In the genomic region with DNA sequence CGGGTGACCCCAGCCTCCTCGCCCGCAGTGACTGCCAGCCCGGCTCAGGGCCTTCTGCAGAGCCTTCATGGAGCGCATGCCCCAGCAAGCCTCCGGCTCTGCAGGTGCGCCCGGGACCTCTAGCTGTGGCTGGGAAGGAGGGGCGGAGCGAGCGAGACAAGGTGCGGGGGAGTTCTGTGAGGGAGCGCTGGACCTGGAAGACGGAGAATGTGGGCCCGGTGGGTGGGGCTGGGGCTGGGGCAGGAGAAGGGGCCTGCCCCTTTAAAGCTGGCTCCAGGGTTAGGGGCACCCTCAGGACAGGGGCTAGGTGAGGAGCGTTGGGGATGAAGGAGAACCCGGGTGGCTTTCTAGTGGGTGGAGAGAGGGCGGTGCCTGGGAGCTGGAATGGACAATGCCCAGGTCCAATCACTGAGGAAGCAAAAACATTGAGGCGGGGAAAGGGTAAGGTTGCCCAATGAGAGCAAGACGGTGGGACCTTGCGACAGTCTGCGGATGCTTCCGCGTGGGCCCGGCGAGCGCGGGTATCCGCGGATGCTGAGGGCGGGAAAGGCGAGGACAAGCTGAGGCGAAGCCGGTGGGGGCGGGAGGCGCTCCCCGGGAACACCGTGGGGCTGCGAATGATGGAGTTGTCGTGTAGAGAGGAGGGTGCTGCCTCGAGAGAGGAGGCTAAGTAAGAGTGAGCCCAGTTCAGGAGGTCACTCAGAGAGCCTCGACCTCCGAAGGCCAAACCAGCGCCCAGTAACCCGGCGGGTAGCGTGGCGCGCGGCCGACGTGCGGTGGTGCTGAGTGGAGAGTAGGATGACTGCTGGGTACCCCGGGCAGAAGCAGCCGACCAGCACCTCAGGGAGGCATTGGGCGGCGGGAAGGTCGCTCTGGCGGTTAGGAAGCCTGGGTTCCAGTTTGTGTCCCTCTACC, we compare ENCODE assay signal across 1 cellular context.
TF ChIP-seq lines count a peak whose summit lies in the region.

A gene (minus strand): TSS at position 121 of the 915 bp plus-strand sequence. CDS start 43 bp downstream, at position 78.

TF ChIP-seq in HEK293, 187 proteins besides CTCF, POLR2A, EP300 and RAD21 (continued from another document):
- TF ChIP-seq PRDM1 (tag by site-specific recombination; IDR thresholded peaks at IDR 0.05) = no peak
- TF ChIP-seq GLIS2 (tag by site-specific recombination; IDR thresholded peaks at IDR 0.05) = peak; percentile 67
- TF ChIP-seq, protein P1, sequence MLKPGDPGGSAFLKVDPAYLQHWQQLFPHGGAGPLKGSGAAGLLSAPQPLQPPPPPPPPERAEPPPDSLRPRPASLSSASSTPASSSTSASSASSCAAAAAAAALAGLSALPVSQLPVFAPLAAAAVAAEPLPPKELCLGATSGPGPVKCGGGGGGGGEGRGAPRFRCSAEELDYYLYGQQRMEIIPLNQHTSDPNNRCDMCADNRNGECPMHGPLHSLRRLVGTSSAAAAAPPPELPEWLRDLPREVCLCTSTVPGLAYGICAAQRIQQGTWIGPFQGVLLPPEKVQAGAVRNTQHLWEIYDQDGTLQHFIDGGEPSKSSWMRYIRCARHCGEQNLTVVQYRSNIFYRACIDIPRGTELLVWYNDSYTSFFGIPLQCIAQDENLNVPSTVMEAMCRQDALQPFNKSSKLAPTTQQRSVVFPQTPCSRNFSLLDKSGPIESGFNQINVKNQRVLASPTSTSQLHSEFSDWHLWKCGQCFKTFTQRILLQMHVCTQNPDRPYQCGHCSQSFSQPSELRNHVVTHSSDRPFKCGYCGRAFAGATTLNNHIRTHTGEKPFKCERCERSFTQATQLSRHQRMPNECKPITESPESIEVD (tag by site-specific recombination; IDR thresholded peaks at IDR 0.05) = no peak
- 0 out of 2 replicates have a peak, but pooled peaks have one; percentile 20 for TF ChIP-seq KLF9 (tag by site-specific recombination; IDR thresholded peaks at IDR 0.05; ENCODE audit: low read depth)
- TF ChIP-seq ZNF335 (tag by site-specific recombination; conservative IDR thresholded peaks at IDR 0.05) = peak; percentile 80
- peak; percentile 72 for TF ChIP-seq SP3 (tag by site-specific recombination; IDR thresholded peaks at IDR 0.05)
- TF ChIP-seq, protein P2, sequence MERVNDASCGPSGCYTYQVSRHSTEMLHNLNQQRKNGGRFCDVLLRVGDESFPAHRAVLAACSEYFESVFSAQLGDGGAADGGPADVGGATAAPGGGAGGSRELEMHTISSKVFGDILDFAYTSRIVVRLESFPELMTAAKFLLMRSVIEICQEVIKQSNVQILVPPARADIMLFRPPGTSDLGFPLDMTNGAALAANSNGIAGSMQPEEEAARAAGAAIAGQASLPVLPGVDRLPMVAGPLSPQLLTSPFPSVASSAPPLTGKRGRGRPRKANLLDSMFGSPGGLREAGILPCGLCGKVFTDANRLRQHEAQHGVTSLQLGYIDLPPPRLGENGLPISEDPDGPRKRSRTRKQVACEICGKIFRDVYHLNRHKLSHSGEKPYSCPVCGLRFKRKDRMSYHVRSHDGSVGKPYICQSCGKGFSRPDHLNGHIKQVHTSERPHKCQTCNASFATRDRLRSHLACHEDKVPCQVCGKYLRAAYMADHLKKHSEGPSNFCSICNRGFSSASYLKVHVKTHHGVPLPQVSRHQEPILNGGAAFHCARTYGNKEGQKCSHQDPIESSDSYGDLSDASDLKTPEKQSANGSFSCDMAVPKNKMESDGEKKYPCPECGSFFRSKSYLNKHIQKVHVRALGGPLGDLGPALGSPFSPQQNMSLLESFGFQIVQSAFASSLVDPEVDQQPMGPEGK (tag by site-specific recombination; IDR thresholded peaks at IDR 0.05) = peak; percentile 60
- TF ChIP-seq ZNF501 (tag by site-specific recombination; IDR thresholded peaks at IDR 0.05) = peak; percentile 0
- peak; percentile 89 for TF ChIP-seq ZFP69B (tag by site-specific recombination; IDR thresholded peaks at IDR 0.05)
- 0 out of 2 replicates have a peak, but pooled peaks have one; percentile 3 for TF ChIP-seq ZNF660 (tag by site-specific recombination; IDR thresholded peaks at IDR 0.05)
- TF ChIP-seq ZNF423 (tag by site-specific recombination; IDR thresholded peaks at IDR 0.05) = no peak
- TF ChIP-seq ZBTB48 (tag by site-specific recombination; IDR thresholded peaks at IDR 0.05) = 0 out of 2 replicates have a peak, but pooled peaks have one; percentile 21
- TF ChIP-seq ZNF391 (tag by site-specific recombination; IDR thresholded peaks at IDR 0.05; ENCODE audit: borderline replicate concordance, low read depth) = no peak
- TF ChIP-seq ZFHX2 (tag by site-specific recombination; conservative IDR thresholded peaks at IDR 0.05) = peak; percentile 78
- TF ChIP-seq, protein P3, sequence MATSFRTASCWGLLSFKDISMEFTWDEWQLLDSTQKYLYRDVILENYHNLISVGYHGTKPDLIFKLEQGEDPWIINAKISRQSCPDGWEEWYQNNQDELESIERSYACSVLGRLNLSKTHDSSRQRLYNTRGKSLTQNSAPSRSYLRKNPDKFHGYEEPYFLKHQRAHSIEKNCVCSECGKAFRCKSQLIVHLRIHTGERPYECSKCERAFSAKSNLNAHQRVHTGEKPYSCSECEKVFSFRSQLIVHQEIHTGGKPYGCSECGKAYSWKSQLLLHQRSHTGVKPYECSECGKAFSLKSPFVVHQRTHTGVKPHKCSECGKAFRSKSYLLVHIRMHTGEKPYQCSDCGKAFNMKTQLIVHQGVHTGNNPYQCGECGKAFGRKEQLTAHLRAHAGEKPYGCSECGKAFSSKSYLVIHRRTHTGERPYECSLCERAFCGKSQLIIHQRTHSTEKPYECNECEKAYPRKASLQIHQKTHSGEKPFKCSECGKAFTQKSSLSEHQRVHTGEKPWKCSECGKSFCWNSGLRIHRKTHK (tag by site-specific recombination; IDR thresholded peaks at IDR 0.05) = no peak
- TF ChIP-seq, protein P4, sequence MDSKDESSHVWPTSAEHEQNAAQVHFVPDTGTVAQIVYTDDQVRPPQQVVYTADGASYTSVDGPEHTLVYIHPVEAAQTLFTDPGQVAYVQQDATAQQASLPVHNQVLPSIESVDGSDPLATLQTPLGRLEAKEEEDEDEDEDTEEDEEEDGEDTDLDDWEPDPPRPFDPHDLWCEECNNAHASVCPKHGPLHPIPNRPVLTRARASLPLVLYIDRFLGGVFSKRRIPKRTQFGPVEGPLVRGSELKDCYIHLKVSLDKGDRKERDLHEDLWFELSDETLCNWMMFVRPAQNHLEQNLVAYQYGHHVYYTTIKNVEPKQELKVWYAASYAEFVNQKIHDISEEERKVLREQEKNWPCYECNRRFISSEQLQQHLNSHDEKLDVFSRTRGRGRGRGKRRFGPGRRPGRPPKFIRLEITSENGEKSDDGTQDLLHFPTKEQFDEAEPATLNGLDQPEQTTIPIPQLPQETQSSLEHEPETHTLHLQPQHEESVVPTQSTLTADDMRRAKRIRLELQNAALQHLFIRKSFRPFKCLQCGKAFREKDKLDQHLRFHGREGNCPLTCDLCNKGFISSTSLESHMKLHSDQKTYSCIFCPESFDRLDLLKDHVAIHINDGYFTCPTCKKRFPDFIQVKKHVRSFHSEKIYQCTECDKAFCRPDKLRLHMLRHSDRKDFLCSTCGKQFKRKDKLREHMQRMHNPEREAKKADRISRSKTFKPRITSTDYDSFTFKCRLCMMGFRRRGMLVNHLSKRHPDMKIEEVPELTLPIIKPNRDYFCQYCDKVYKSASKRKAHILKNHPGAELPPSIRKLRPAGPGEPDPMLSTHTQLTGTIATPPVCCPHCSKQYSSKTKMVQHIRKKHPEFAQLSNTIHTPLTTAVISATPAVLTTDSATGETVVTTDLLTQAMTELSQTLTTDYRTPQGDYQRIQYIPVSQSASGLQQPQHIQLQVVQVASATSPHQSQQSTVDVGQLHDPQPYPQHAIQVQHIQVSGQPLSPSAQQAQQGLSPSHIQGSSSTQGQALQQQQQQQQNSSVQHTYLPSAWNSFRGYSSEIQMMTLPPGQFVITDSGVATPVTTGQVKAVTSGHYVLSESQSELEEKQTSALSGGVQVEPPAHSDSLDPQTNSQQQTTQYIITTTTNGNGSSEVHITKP (tag by site-specific recombination; IDR thresholded peaks at IDR 0.05) = peak; percentile 64
- TF ChIP-seq MEIS1 (CRISPR knock-in tag; IDR thresholded peaks at IDR 0.05; ENCODE audit: borderline replicate concordance) = no peak
- peak; percentile 55; the same call in 1 of the 2 replicates for TF ChIP-seq EGR2 (tag by site-specific recombination; IDR thresholded peaks at IDR 0.05; ENCODE audit: low read depth)
- TF ChIP-seq, protein P5, sequence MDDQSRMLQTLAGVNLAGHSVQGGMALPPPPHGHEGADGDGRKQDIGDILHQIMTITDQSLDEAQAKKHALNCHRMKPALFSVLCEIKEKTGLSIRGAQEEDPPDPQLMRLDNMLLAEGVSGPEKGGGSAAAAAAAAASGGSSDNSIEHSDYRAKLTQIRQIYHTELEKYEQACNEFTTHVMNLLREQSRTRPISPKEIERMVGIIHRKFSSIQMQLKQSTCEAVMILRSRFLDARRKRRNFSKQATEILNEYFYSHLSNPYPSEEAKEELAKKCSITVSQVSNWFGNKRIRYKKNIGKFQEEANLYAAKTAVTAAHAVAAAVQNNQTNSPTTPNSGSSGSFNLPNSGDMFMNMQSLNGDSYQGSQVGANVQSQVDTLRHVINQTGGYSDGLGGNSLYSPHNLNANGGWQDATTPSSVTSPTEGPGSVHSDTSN (CRISPR knock-in tag; IDR thresholded peaks at IDR 0.05) = 0 out of 2 replicates have a peak, but pooled peaks have one; percentile 55
- TF ChIP-seq SP2 (tag by site-specific recombination; IDR thresholded peaks at IDR 0.05) = peak; percentile 80
- TF ChIP-seq ZBTB20 (tag by site-specific recombination; IDR thresholded peaks at IDR 0.05) = peak; percentile 81
- TF ChIP-seq ZEB2 (tag by site-specific recombination; IDR thresholded peaks at IDR 0.05) = peak; percentile 10; the same call in 1 of the 2 replicates
- TF ChIP-seq ZFP37 (tag by site-specific recombination; IDR thresholded peaks at IDR 0.05) = 0 out of 2 replicates have a peak, but pooled peaks have one; percentile 7
- no peak for TF ChIP-seq ZNF214 (tag by site-specific recombination; IDR thresholded peaks at IDR 0.05; ENCODE audit: borderline replicate concordance)
- TF ChIP-seq ZNF600 (tag by site-specific recombination; IDR thresholded peaks at IDR 0.05) = 0 out of 2 replicates have a peak, but pooled peaks have one; percentile 13
- TF ChIP-seq GLIS1 (tag by site-specific recombination; IDR thresholded peaks at IDR 0.05) = peak; percentile 61
